In genomic region chr17:35847633-35848373, GRCh38 we compare ENCODE assay signal across 1 cellular context.
TF ChIP-seq lines count a peak whose summit lies in the region.

No MANE protein-coding gene starts in this region.

TF ChIP-seq in K562, 482 proteins besides CTCF, POLR2A, EP300 and RAD21:
- 0 out of 4 replicates have a peak, but pooled peaks of 1 of the 2 experiments have one; percentile 20 for TF ChIP-seq SIN3A (IDR thresholded peaks at IDR 0.05; ENCODE audit: borderline replicate concordance in 2 of 2, control insufficient read depth in 1 of 2, low read depth in 2 of 2, low read length in 2 of 2)
- TF ChIP-seq POLR2AphosphoS5 (IDR thresholded peaks at IDR 0.05; ENCODE audit: control insufficient read depth, insufficient read depth, low read depth, low read length), result peak; percentile 61
- no peak for TF ChIP-seq HOMEZ (CRISPR knock-in tag; IDR thresholded peaks at IDR 0.05)
- TF ChIP-seq ELF4 (CRISPR knock-in tag; IDR thresholded peaks at IDR 0.05), result peak; percentile 67
- TF ChIP-seq MBD2 (IDR thresholded peaks at IDR 0.05; ENCODE audit: borderline replicate concordance, low read depth), result 0 out of 2 replicates have a peak, but pooled peaks have one; percentile 17
- no peak for TF ChIP-seq ATF4 (CRISPR knock-in tag; IDR thresholded peaks at IDR 0.05)
- TF ChIP-seq RHOXF2B (CRISPR knock-in tag; conservative IDR thresholded peaks at IDR 0.05), result no peak
- TF ChIP-seq RBM22 (IDR thresholded peaks at IDR 0.05; ENCODE audit: low read depth, low read length, poor library complexity, severe bottlenecking), result peak; percentile 46
- no peak for TF ChIP-seq ZBTB12 (CRISPR knock-in tag; IDR thresholded peaks at IDR 0.05)
- TF ChIP-seq KHSRP (IDR thresholded peaks at IDR 0.05), result peak; percentile 35; the same call in 1 of the 2 replicates
- peak; percentile 64; the same call in 1 of the 2 replicates for TF ChIP-seq POLR2AphosphoS2 (IDR thresholded peaks at IDR 0.05; ENCODE audit: low read length)
- no peak for TF ChIP-seq ZNF124 (CRISPR knock-in tag; IDR thresholded peaks at IDR 0.05)
- no peak for TF ChIP-seq ZNF384 (IDR thresholded peaks at IDR 0.05; ENCODE audit: low read depth, low read length)
- TF ChIP-seq SUPT5H (IDR thresholded peaks at IDR 0.05), result peak; percentile 77
- TF ChIP-seq E2F8 (IDR thresholded peaks at IDR 0.05; ENCODE audit: low read depth, partially characterized antibody), result peak; percentile 16
- TF ChIP-seq POLR2B (IDR thresholded peaks at IDR 0.05; ENCODE audit: low read depth, partially characterized antibody), result peak; percentile 76
TF ChIP-seq in K562: peak in this region for 10.
